In genomic region chr3:64223809-64224570, GRCh38 we compare ENCODE assay signal across 10 cellular contexts. TPM values are rescaled to one million over a fixed set of nuclear protein-coding genes. Genes with fewer than 3 reads are reported as not detected.
DNase-seq lines count a peak whose midpoint lies in the region; ATAC-seq, FAIRE-seq and TF ChIP-seq lines count a peak whose summit lies in the region.
"Had no signal": no experiment of that assay in that cellular context is flagged by ENCODE, and none has a peak within 500 bp of the region (broad histone marks: within the 10 kb centered on the region; RNA-seq: fewer than 3 reads in every experiment).

No MANE protein-coding gene starts in this region.

- no peak overlapping the region for H3K4me3 ChIP-seq in HEK293 (ENCODE audit: low read depth, low read length)
- H3K4me3 ChIP-seq in spleen = peak overlapping the region in 3 of 8 donors; percentile 1 to 52 (median 27)
- H3K4me3 ChIP-seq: prostate gland had no signal

- H3K9me3 ChIP-seq in HEK293 (ENCODE audit: control insufficient read depth, insufficient read depth, low read depth, low read length) = no peaks in the 10 kb centered on the region
- no peaks in the 10 kb centered on the region for H3K9me3 ChIP-seq in spleen
- H3K9me3 ChIP-seq: prostate gland had no signal

- DNase-seq in anterior cingulate cortex (lab: John Stamatoyannopoulos, UW) (peak in 34 of 58 donors; percentile 10 to 70 (median 48)), inferior parietal cortex (ENCODE audit: extremely low spot score) (peak; percentile 64), spleen (no peak), CD1c-positive myeloid dendritic cell (ENCODE audit: extremely low spot score) (no peak), RCC 7860 (ENCODE audit: low spot score) (no peak), left lobe of liver (ENCODE audit: low spot score) (no peak)

- no peak for FAIRE-seq in RCC 7860 (lab: Jason Lieb, UNC)
- FAIRE-seq: GM18507 had no signal

- H3K36me3 ChIP-seq in HEK293 (ENCODE audit: control insufficient read depth in 2 of 2, insufficient read depth in 1 of 2, low read length in 2 of 2) = no peaks in the 10 kb centered on the region
- H3K36me3 ChIP-seq in spleen = no peaks in the 10 kb centered on the region
- H3K36me3 ChIP-seq: prostate gland had no signal

- H3K4me1 ChIP-seq in HEK293 (ENCODE audit: control insufficient read depth, insufficient read depth, low read length) = no peaks in the 10 kb centered on the region; the same call in 1 of the 2 replicates
- peaks cover 0 to 11% (median 2%) of the 10 kb centered on the region in 6 donors for H3K4me1 ChIP-seq in spleen
- H3K4me1 ChIP-seq: prostate gland had no signal

- ATAC-seq in GM19452 (IDR thresholded peaks at IDR 0.05; ENCODE audit: unreplicated experiment) (no peak), left lobe of liver (no peak)

- TF ChIP-seq CTCF in HEK293 (tag by site-specific recombination; IDR thresholded peaks at IDR 0.05) (0 out of 2 replicates have a peak, but pooled peaks have one; percentile 32), spleen (IDR thresholded peaks at IDR 0.05 in 8 of 11, conservative IDR thresholded peaks at IDR 0.05 in 3 of 11) (no peak)

- intact Hi-C loops in spleen (cut with DNase I; ENCODE audit: low total_unique reads) = no loop called here

- 78 to 83% (median 81%) methylated on average over 5 of the region's 5 CpGs for WGBS in spleen, 5 donors

- H3K27ac ChIP-seq in HEK293 (ENCODE audit: extremely low read depth, low read depth, low read length) = no peak overlapping the region
- peak overlapping the region in 6 of 8 donors; percentile 1 to 72 (median 62) for H3K27ac ChIP-seq in spleen

- TF ChIP-seq POLR2A in spleen (IDR thresholded peaks at IDR 0.05) = no peak

- CTCF ChIA-PET in HEK293 (lab: Yijun Ruan, JAX) = interaction anchor here (1.0 to 1.1 kb wide), 2 partner anchors 10 to 20 kb away, joined by 3 read pairs; no protein-coding TSS in a partner anchor

- POLR2A ChIA-PET in HEK293 (lab: Yijun Ruan, JAX) = interaction anchor here (0.9 kb wide), 1 partner anchor 15 kb away, joined by 3 read pairs; no protein-coding TSS in a partner anchor

- no peaks in the 10 kb centered on the region for H3K27me3 ChIP-seq in spleen (replicated peaks in 1 of 7)

TF ChIP-seq in HEK293, 187 proteins besides CTCF, POLR2A, EP300 and RAD21:
- TF ChIP-seq ZNF623 (tag by site-specific recombination; IDR thresholded peaks at IDR 0.05) (no peak), ZNF501 (tag by site-specific recombination; IDR thresholded peaks at IDR 0.05) (no peak), ZNF654 (tag by site-specific recombination; IDR thresholded peaks at IDR 0.05; ENCODE audit: low read depth) (no peak), OVOL3 (tag by site-specific recombination; IDR thresholded peaks at IDR 0.05) (no peak), SALL2 (tag by site-specific recombination; IDR thresholded peaks at IDR 0.05; ENCODE audit: borderline replicate concordance) (no peak), ZNF530 (tag by site-specific recombination; IDR thresholded peaks at IDR 0.05; ENCODE audit: low read depth) (no peak), ZNF292 (tag by site-specific recombination; IDR thresholded peaks at IDR 0.05; ENCODE audit: borderline replicate concordance, low read depth) (no peak), GLI4 (tag by site-specific recombination; IDR thresholded peaks at IDR 0.05) (no peak), ZNF544 (tag by site-specific recombination; IDR thresholded peaks at IDR 0.05) (no peak), ZNF416 (tag by site-specific recombination; IDR thresholded peaks at IDR 0.05) (no peak), ZNF48 (tag by site-specific recombination; IDR thresholded peaks at IDR 0.05) (no peak), ZNF514 (tag by site-specific recombination; IDR thresholded peaks at IDR 0.05) (no peak)

RNA-seq across cellular contexts. Expression of gene PRICKLE2, which starts 1.3 kb away (rescaled TPM):
- total RNA-seq in spleen (10 to 100 TPM in 2 of 7 donors, 1 to 10 TPM in 5; 3.1 to 11.4 (median 7.3) TPM), left lobe of liver (3.6 TPM)
- polyA plus RNA-seq in spleen = under 1 TPM; 0.27 to 0.51 (median 0.30) TPM

Comparison
In these comparisons a context has a peak if more than half of its experiments do, and no peak if none do; other contexts are left out.
1. DNase-seq: peak in anterior cingulate cortex (34 of 58) and inferior parietal cortex (single experiment); none in spleen (single experiment), CD1c-positive myeloid dendritic cell (single experiment), RCC 7860 (single experiment) and left lobe of liver (single experiment).